ENCODE assay signal across 10 cellular contexts in the genomic region with DNA sequence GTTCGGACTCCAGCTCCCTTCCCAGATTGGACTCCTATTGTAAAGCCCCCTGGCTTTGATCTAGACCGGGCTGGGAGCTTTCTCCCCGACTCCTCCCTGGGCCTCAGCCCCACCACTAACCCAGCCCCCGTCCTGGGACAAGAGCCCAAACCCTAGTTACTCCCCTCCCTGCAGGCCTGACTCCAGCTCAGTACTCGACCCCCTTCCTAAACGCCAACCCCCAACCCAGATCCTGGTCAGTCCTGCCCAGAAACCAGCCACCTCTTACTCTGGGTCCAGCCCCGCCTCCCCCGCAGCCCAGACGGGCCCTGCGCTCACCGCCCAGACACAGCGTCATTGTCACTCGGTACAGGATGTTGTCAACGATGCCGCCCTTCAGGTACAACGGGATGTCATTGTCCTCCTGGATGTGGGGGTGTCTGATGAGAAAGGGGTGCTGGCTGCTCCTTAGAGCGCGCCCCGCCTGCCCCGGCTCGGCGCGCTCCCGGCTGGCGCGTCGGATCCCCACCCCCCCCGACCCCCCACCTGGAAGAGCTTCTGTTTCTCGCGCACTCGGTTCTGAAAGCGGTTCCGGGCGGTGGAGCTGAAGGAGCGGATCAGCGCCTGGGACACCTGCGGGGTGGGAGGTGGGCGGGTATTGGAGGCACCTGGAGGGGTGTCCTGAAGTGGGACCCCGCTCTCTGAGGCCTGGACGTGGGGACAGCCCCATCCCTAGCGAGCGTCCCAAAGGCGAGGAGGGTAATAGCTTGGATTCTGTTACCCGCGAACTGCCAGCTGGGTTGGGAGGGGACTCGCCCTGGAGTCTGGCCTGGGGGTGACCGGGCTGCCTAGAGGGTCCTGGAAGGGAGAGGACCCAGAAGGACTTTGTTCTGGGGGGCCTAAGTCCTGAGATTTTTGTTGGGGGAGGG. TPM values are rescaled to one million over a fixed set of nuclear protein-coding genes. Genes with fewer than 3 reads are reported as not detected.
DNase-seq lines count a peak whose midpoint lies in the region; TF ChIP-seq lines count a peak whose summit lies in the region.
"Had no signal": no experiment of that assay in that cellular context is flagged by ENCODE, and none has a peak within 500 bp of the region (broad histone marks: within the 10 kb centered on the region; RNA-seq: fewer than 3 reads in every experiment).

No MANE protein-coding gene starts in this region.

- no peak overlapping the region for H2AK5ac ChIP-seq in mesenchymal stem cell (ENCODE audit: low read length, severe bottlenecking)

- H3K9me3 ChIP-seq in Peyer's patch, result no peaks in the 10 kb centered on the region
- H3K9me3 ChIP-seq in mesenchymal stem cell (ENCODE audit: control insufficient read depth, low read length), result no peaks in the 10 kb centered on the region
- H3K9me3 ChIP-seq in thyroid gland, result no peaks in the 10 kb centered on the region

- intact Hi-C loops in thyroid gland (cut with DNase I), result no loop called here

- TF ChIP-seq POLR2A in Peyer's patch (IDR thresholded peaks at IDR 0.05) (no peak), thyroid gland (IDR thresholded peaks at IDR 0.05) (peak in 1 of 2 donors; percentile 43)

- H3K36me3 Mint-ChIP-seq in nephron progenitor cell (ENCODE audit: low read depth), result peaks cover 49% of the 10 kb centered on the region

- peak overlapping the region; percentile 69 to 98 (median 82) for H3K27ac ChIP-seq in Peyer's patch
- no peak overlapping the region for H3K27ac ChIP-seq in mesenchymal stem cell (ENCODE audit: low read length, poor library complexity, severe bottlenecking)
- H3K27ac ChIP-seq in thyroid gland, result peak overlapping the region; percentile 93 to 94 (median 94)

- no peak overlapping the region for H2BK120ac ChIP-seq in mesenchymal stem cell (ENCODE audit: low read depth, low read length)

- H3K9me3 Mint-ChIP-seq in nephron progenitor cell, result no peaks in the 10 kb centered on the region

- H3K23ac ChIP-seq in mesenchymal stem cell (ENCODE audit: low read length in 2 of 2), result no peak overlapping the region

- H3K4me1 ChIP-seq in Peyer's patch (peaks cover 0 to 4% (median 0%) of the 10 kb centered on the region in 4 donors), mesenchymal stem cell (ENCODE audit: control insufficient read depth, insufficient read depth, low read depth, low read length) (peaks cover 6% of the 10 kb centered on the region), thyroid gland (peaks cover 0 to 15% of the 10 kb centered on the region in 2 donors)

- no peaks in the 10 kb centered on the region for H3K27me3 ChIP-seq in Peyer's patch
- no peaks in the 10 kb centered on the region for H3K27me3 ChIP-seq in mesenchymal stem cell (ENCODE audit: control insufficient read depth in 1 of 2, insufficient read depth in 1 of 2, low read length in 2 of 2)
- no peaks in the 10 kb centered on the region for H3K27me3 ChIP-seq in thyroid gland

- H2BK15ac ChIP-seq in mesenchymal stem cell (ENCODE audit: low read depth, poor library complexity, severe bottlenecking), result no peak overlapping the region

- no peak overlapping the region for H2BK5ac ChIP-seq in mesenchymal stem cell (ENCODE audit: low read depth, low read length, poor library complexity, severe bottlenecking)

- H3K4me1 Mint-ChIP-seq in nephron progenitor cell, result peaks cover 15% of the 10 kb centered on the region

- H3K4ac ChIP-seq in mesenchymal stem cell (ENCODE audit: low read depth in 1 of 2, low read length in 2 of 2), result no peak overlapping the region

- no peak overlapping the region for H4K91ac ChIP-seq in mesenchymal stem cell (ENCODE audit: low read length)

- H3K36me3 ChIP-seq in Peyer's patch (peaks cover 0 to 56% (median 0%) of the 10 kb centered on the region in 3 donors), mesenchymal stem cell (ENCODE audit: control insufficient read depth in 1 of 2, insufficient read depth in 2 of 2, low read depth in 1 of 2, low read length in 2 of 2) (peaks cover 43 to 71% of the 10 kb centered on the region in 2 experiments), thyroid gland (peaks cover 17 to 41% of the 10 kb centered on the region in 2 donors)

- H3K9ac ChIP-seq in mesenchymal stem cell (ENCODE audit: low read length), result peak overlapping the region; percentile 95

- no peak for TF ChIP-seq CTCF in Peyer's patch (IDR thresholded peaks at IDR 0.05)
- TF ChIP-seq CTCF in fibroblast of mammary gland (conservative IDR thresholded peaks at IDR 0.05; ENCODE audit: control insufficient read depth, insufficient read depth, low read depth, low read length), result no peak
- TF ChIP-seq CTCF in thyroid gland (IDR thresholded peaks at IDR 0.05), result no peak
- no peak for TF ChIP-seq CTCF in nephron progenitor cell (IDR thresholded peaks at IDR 0.05)

- no peak overlapping the region for H3K18ac ChIP-seq in mesenchymal stem cell (ENCODE audit: low read depth in 1 of 2, low read length in 2 of 2)

- H2BK12ac ChIP-seq in mesenchymal stem cell (ENCODE audit: low read length in 2 of 2), result no peak overlapping the region

- H2AFZ ChIP-seq in mesenchymal stem cell (ENCODE audit: low read depth, low read length), result no peak overlapping the region

- no peak overlapping the region for H3K27ac Mint-ChIP-seq in nephron progenitor cell

- peak overlapping the region; percentile 27 to 59 (median 42) for H3K4me3 ChIP-seq in Peyer's patch
- peak overlapping the region; percentile 50 for H3K4me3 ChIP-seq in fibroblast of mammary gland (ENCODE audit: control insufficient read depth, low read depth, low read length)
- H3K4me3 ChIP-seq in mesenchymal stem cell (ENCODE audit: insufficient read depth in 1 of 2, low read depth in 1 of 2, low read length in 2 of 2), result peak overlapping the region in 1 of 2 experiments; percentile 83
- H3K4me3 ChIP-seq in thyroid gland (replicated peaks in 1 of 3), result peak overlapping the region in 2 of 3 donors; percentile 57 to 59

- no peak overlapping the region for H3K4me2 ChIP-seq in mesenchymal stem cell (ENCODE audit: low read length, poor library complexity, severe bottlenecking)

- H4K8ac ChIP-seq in mesenchymal stem cell (ENCODE audit: low read length), result no peak overlapping the region

- WGBS in mesenchymal stem cell, result 94% methylated on average over 45 of the region's 47 CpGs
- WGBS in thyroid gland, 2 donors, result 34 to 49% methylated on average over 17 to 20 of the region's 47 CpGs

- no peaks in the 10 kb centered on the region for H3K27me3 Mint-ChIP-seq in nephron progenitor cell (ENCODE audit: low read depth, poor library complexity)

- DNase-seq in Peyer's patch (peak in 1 of 3 donors; percentile 53), fibroblast of mammary gland (ENCODE audit: low read depth) (no peak), mesenchymal stem cell (no peak), thyroid gland (peak; percentile 64 to 65), SIG-M5 (lab: John Stamatoyannopoulos, UW) (no peak), T1000 (lab: John Stamatoyannopoulos, UW) (no peak), nephron progenitor cell (no peak)
- no peak for DNase-seq in activated CD4-positive, alpha-beta T cell treated with anti-CD3 and anti-CD28 coated beads for 4 hours
- DNase-seq: NCI-H446, T-helper 2 cell had no signal

- H3K79me1 ChIP-seq in mesenchymal stem cell (replicated peaks; ENCODE audit: low read length, poor library complexity, severe bottlenecking), result peaks cover 30% of the 10 kb centered on the region

- H3K4me3 Mint-ChIP-seq in nephron progenitor cell, result no peak overlapping the region

- H3K14ac ChIP-seq in mesenchymal stem cell (ENCODE audit: low read length in 2 of 2), result no peak overlapping the region

RNA-seq across cellular contexts. Expression of gene COX7A1, which starts 0.8 kb away (rescaled TPM):
- total RNA-seq in Peyer's patch (10 to 100 TPM in 2 of 4 donors, 1 to 10 TPM in 2; 1.8 to 19.8 (median 6.6) TPM), thyroid gland (10 to 100 TPM in 3 of 4 donors, 1 to 10 TPM in 1; 8.0 to 36.7 (median 21.2) TPM)
- polyA plus RNA-seq in mesenchymal stem cell (2013, experiment 1 of 2), result not detected
- polyA plus RNA-seq in mesenchymal stem cell (2013, experiment 2 of 2), result not detected

RNA-seq across cellular contexts. Expression of gene CAPNS1, which starts 11.5 kb away (rescaled TPM):
- total RNA-seq in Peyer's patch (100 to 1,000 TPM; 131 to 320 (median 263) TPM), thyroid gland (100 to 1,000 TPM; 153 to 179 (median 166) TPM)
- 965 TPM for polyA plus RNA-seq in mesenchymal stem cell (2013, experiment 1 of 2)
- 966 TPM for polyA plus RNA-seq in mesenchymal stem cell (2013, experiment 2 of 2)

RNA-seq across cellular contexts. Expression of gene TBCB, which starts 36.1 kb away (rescaled TPM):
- total RNA-seq in Peyer's patch (10 to 100 TPM; 59.7 to 81.7 (median 69.1) TPM), thyroid gland (100 to 1,000 TPM in 2 of 4 donors, 10 to 100 TPM in 2; 57.2 to 143 (median 104) TPM)
- polyA plus RNA-seq in mesenchymal stem cell (2013, experiment 1 of 2), result 280 TPM
- 280 TPM for polyA plus RNA-seq in mesenchymal stem cell (2013, experiment 2 of 2)

RNA-seq across cellular contexts. Expression of gene POLR2I, which starts 36.7 kb away (rescaled TPM):
- total RNA-seq in Peyer's patch (10 to 100 TPM; 20.7 to 32.0 (median 26.8) TPM), thyroid gland (100 to 1,000 TPM in 1 of 4 donors, 10 to 100 TPM in 3; 53.7 to 101 (median 76.9) TPM)
- 99.3 TPM for polyA plus RNA-seq in mesenchymal stem cell (2013, experiment 1 of 2)
- 102 TPM for polyA plus RNA-seq in mesenchymal stem cell (2013, experiment 2 of 2)

RNA-seq across cellular contexts. Expression of gene OVOL3, which starts 40.5 kb away (rescaled TPM):
- total RNA-seq in Peyer's patch, result not detected
- polyA plus RNA-seq in mesenchymal stem cell (2013, experiment 1 of 2), result not detected
- polyA plus RNA-seq in mesenchymal stem cell (2013, experiment 2 of 2), result not detected
- not detected for total RNA-seq in thyroid gland

Comparison
In these comparisons a context has a peak if more than half of its experiments do, and no peak if none do; other contexts are left out.
1. DNase-seq: peak in thyroid gland (2 of 2); none in fibroblast of mammary gland (single experiment), mesenchymal stem cell (single experiment), activated CD4-positive, alpha-beta T cell treated with anti-CD3 and anti-CD28 coated beads for 4 hours (0 of 2), SIG-M5 (single experiment), T1000 (single experiment) and nephron progenitor cell (single experiment).